ENCODE assay signal across 14 cellular contexts in the genomic region with DNA sequence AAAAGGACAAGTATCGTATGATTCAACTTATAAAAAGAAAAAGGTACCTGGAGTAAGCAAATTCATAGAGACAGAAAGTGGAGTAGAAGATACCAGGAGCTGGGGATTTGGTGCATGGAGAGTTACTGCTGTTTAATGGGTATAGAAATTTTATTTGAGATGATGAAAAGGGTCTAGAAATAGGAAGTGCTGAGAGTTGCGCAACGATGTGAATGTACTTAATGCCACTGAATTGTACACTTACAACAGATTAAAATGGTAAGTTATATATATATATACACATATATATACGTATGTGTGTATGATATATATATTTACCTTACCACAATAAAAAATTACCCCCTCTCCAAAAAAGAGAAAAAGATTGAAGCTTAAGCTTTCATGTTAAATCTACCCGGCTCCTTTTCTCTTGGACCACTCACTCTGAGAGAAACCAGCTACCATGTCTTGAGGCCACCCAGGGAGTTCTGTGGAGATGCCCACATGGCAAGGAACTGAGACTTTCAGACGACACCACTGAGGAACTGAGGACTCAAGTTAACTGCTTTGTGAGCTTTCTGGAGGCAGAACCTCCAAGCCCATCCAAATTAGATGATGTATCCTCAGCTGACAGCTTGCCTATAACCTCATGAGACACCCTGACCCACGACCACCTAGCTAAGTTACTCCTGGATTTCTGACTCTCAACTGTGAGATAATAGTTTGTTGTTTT.
"Had no signal": no experiment of that assay in that cellular context is flagged by ENCODE, and none has a peak within 500 bp of the region (broad histone marks: within the 10 kb centered on the region; RNA-seq: fewer than 3 reads in every experiment).

No MANE protein-coding gene starts in this region.

- DNase-seq: activated CD4-positive, alpha-beta T cell treated with anti-CD3 and anti-CD28 coated beads for 1 hour; activated gamma-delta T cell treated with Interleukin-2 at 50 U/mL for 16 hours; amygdala; dermis blood vessel endothelial cell; effector memory CD4-positive, alpha-beta T cell; esophagus squamous epithelium; mucosa of descending colon; naive B cell; retina; stimulated activated naive CD4-positive, alpha-beta T cell treated with Interleukin-2 at 50 U/mL for 16 hours; thyroid gland; WERI-Rb-1 had no signal

- ATAC-seq: mucosa of descending colon had no signal

- H3K27me3 ChIP-seq: cardiac muscle cell, esophagus squamous epithelium, thyroid gland had no signal

- H3K4me1 ChIP-seq: thyroid gland had no signal

- FAIRE-seq: endothelial cell of umbilical vein had no signal

- H3K4me3 ChIP-seq: cardiac muscle cell, esophagus squamous epithelium, mucosa of descending colon, thyroid gland had no signal

- H3K27ac ChIP-seq: cardiac muscle cell, esophagus squamous epithelium, thyroid gland, WERI-Rb-1 had no signal

- H3K36me3 ChIP-seq: cardiac muscle cell, esophagus squamous epithelium, thyroid gland, WERI-Rb-1 had no signal

- H3K9me3 ChIP-seq: esophagus squamous epithelium, mucosa of descending colon, thyroid gland had no signal
